In genomic region chr7:152394214-152394613, GRCh38 we compare ENCODE assay signal across 8 cellular contexts. TPM values are rescaled to one million over a fixed set of nuclear protein-coding genes. Genes with fewer than 3 reads are reported as not detected.
A peak's percentile ranks its signal among the peaks of the same experiment; 100 is the strongest.
DNase-seq lines count a peak whose midpoint lies in the region; ATAC-seq, FAIRE-seq and TF ChIP-seq lines count a peak whose summit lies in the region.
"Not testable (repeated sequence)": the region's sequence is repeated elsewhere in the genome, so short reads cannot be mapped to it uniquely, and the experiment has no call there.

No MANE protein-coding gene starts in this region.

- not testable (repeated sequence) for H3K9me3 ChIP-seq in AG04450 (ENCODE audit: control insufficient read depth, insufficient read depth, low read length); Peyer's patch; astrocyte (ENCODE audit: insufficient read depth, low read depth, low read length); iPS DF 6.9 (ENCODE audit: control insufficient read depth, insufficient read depth, low read length)

- CTCF ChIA-PET in AG04450 (lab: Charles Lee) = interaction anchor here (0.6 to 1.6 kb wide), 13 partner anchors 11 to 366 kb away, joined by 3 to 10 read pairs (median 3); no protein-coding TSS in a partner anchor

- H3K27me3 Mint-ChIP-seq in GM23338 (ENCODE audit: insufficient read depth, low read depth, poor library complexity); astrocyte (ENCODE audit: low read depth, unreplicated experiment); naive thymus-derived CD8-positive, alpha-beta T cell: not testable (repeated sequence)

- H3K36me3 ChIP-seq in GM23338 (ENCODE audit: insufficient read depth); Peyer's patch; astrocyte (ENCODE audit: insufficient read depth, low read length); iPS DF 6.9 (ENCODE audit: control insufficient read depth, insufficient read depth, low read length): not testable (repeated sequence)

- H3K27me3 ChIP-seq in AG04450 (ENCODE audit: control insufficient read depth, insufficient read depth, low read length); GM23338 (ENCODE audit: insufficient read depth); Peyer's patch; astrocyte (ENCODE audit: insufficient read depth, low read length); iPS DF 6.9 (ENCODE audit: control insufficient read depth, insufficient read depth, low read length): not testable (repeated sequence)

- peaks cover 98% of the 10 kb centered on the region for H3K79me2 ChIP-seq in GM23338 (replicated peaks; ENCODE audit: insufficient read depth)
- peaks cover 96% of the 10 kb centered on the region for H3K79me2 ChIP-seq in astrocyte (ENCODE audit: insufficient read depth, low read length)

- not testable (repeated sequence) for H3K9me2 ChIP-seq in GM23338 (ENCODE audit: insufficient read depth)

- H3K4me3 ChIP-seq in AG04450 (ENCODE audit: low read depth, low read length); GM23338; Peyer's patch; astrocyte (ENCODE audit: insufficient read depth, low read depth, low read length); iPS DF 6.9 (ENCODE audit: low read length): not testable (repeated sequence)

- TF ChIP-seq POLR2A in Peyer's patch (IDR thresholded peaks at IDR 0.05) = not testable (repeated sequence)

- 100% methylated on average over 1 of the region's 3 CpGs for WGBS in iPS DF 6.9 (ENCODE audit: insufficient coverage, insufficient read length)

- not testable (repeated sequence) for H3K27ac ChIP-seq in AG04450 (ENCODE audit: low read depth, low read length); GM23338 (ENCODE audit: low read depth); Peyer's patch; astrocyte (ENCODE audit: low read depth, low read length); iPS DF 6.9 (ENCODE audit: low read length)

- not testable (repeated sequence) for H3F3A ChIP-seq in GM23338 (replicated peaks; ENCODE audit: low read depth)

- not testable (repeated sequence) for H2AFZ ChIP-seq in GM23338; astrocyte (ENCODE audit: low read depth, low read length)

- not testable (repeated sequence) for H3K4me2 ChIP-seq in GM23338; astrocyte (ENCODE audit: low read length)

- H3K4me3 Mint-ChIP-seq in GM23338; astrocyte (ENCODE audit: unreplicated experiment): not testable (repeated sequence)
- peak overlapping the region in 4 of 10 donors; percentile 5 to 34 (median 14) for H3K4me3 Mint-ChIP-seq in naive thymus-derived CD8-positive, alpha-beta T cell

- not testable (repeated sequence) for H3K36me3 Mint-ChIP-seq in GM23338 (ENCODE audit: low read depth); astrocyte (ENCODE audit: low read depth, unreplicated experiment); naive thymus-derived CD8-positive, alpha-beta T cell

- H3K9me3 Mint-ChIP-seq in GM23338; astrocyte (ENCODE audit: unreplicated experiment); naive thymus-derived CD8-positive, alpha-beta T cell: not testable (repeated sequence)

- not testable (repeated sequence) for H3K4me1 ChIP-seq in GM23338 (ENCODE audit: insufficient read depth); astrocyte (ENCODE audit: insufficient read depth, low read length); iPS DF 6.9 (ENCODE audit: control insufficient read depth, insufficient read depth, low read length)
- peaks cover 0 to 17% (median 0%) of the 10 kb centered on the region in 4 donors for H3K4me1 ChIP-seq in Peyer's patch

- not testable (repeated sequence) for DNase-seq in AG04450 (ENCODE audit: low read depth, low spot score); Peyer's patch; naive thymus-derived CD8-positive, alpha-beta T cell; stimulated activated naive CD8-positive, alpha-beta T cell treated with anti-CD3 and anti-CD28 coated beads, Interleukin-15, Interleukin-2, amounts not matched to agents 100 U/mL and 50 U/mL, for 24 hours
- DNase-seq in GM23338 (ENCODE audit: low spot score) (peak; percentile 86), astrocyte (ENCODE audit: low read depth) (peak; percentile 35), iPS DF 6.9 (ENCODE audit: low read depth, low spot score) (peak; percentile 16)

- FAIRE-seq in astrocyte (lab: Jason Lieb, UNC) = peak; percentile 20

- peak; percentile 57 for TF ChIP-seq CTCF in AG04450 (IDR thresholded peaks at IDR 0.05; ENCODE audit: low read depth, low read length)
- TF ChIP-seq CTCF in GM23338 (conservative IDR thresholded peaks at IDR 0.05; ENCODE audit: low read depth in 2 of 2) = peak; percentile 47 to 63
- TF ChIP-seq CTCF in Peyer's patch (IDR thresholded peaks at IDR 0.05) = peak in 4 of 6 experiments; percentile 15 to 37 (median 36)
- peak; percentile 48 for TF ChIP-seq CTCF in astrocyte (IDR thresholded peaks at IDR 0.05; ENCODE audit: insufficient read depth, low read depth, low read length)

- ATAC-seq in GM23338 (peak; percentile 92), esophagus mucosa (peak; percentile 74)
- peak; percentile 52 to 56 for ATAC-seq in naive thymus-derived CD8-positive, alpha-beta T cell
- ATAC-seq in stimulated activated naive CD8-positive, alpha-beta T cell treated with anti-CD3 and anti-CD28 coated beads, Interleukin-15, Interleukin-2, amounts not matched to agents 100 U/mL and 50 U/mL, for 24 hours = peak; percentile 45

- peak overlapping the region; percentile 34; the same call in 1 of the 2 replicates for H3K27ac Mint-ChIP-seq in GM23338
- peak overlapping the region; percentile 26 for H3K27ac Mint-ChIP-seq in astrocyte (ENCODE audit: unreplicated experiment)
- H3K27ac Mint-ChIP-seq in naive thymus-derived CD8-positive, alpha-beta T cell = peak overlapping the region in 7 of 10 donors; percentile 0 to 22 (median 7)

- not testable (repeated sequence) for H3K9ac ChIP-seq in astrocyte (ENCODE audit: low read length)

- peaks cover 20% of the 10 kb centered on the region for H3K4me1 Mint-ChIP-seq in GM23338
- peaks cover 11% of the 10 kb centered on the region for H3K4me1 Mint-ChIP-seq in astrocyte (ENCODE audit: low read depth, unreplicated experiment)
- peaks cover 33 to 80% (median 69%) of the 10 kb centered on the region in 4 donors for H3K4me1 Mint-ChIP-seq in naive thymus-derived CD8-positive, alpha-beta T cell

- not testable (repeated sequence) for H4K20me1 ChIP-seq in GM23338 (replicated peaks; ENCODE audit: insufficient read depth)
- peaks cover 87% of the 10 kb centered on the region for H4K20me1 ChIP-seq in astrocyte (ENCODE audit: insufficient read depth, low read length)

- POLR2A ChIA-PET in AG04450 (lab: Yijun Ruan, JAX); naive thymus-derived CD8-positive, alpha-beta T cell (lab: Charles Lee): not testable (repeated sequence)

RNA-seq across cellular contexts. Expression of gene KMT2C, which starts 41.6 kb away (rescaled TPM):
- polyA plus RNA-seq in AG04450 (2011; rRNA removed) (14.5 and 16.7 TPM in 2 replicates), GM23338 (2016; fragmentation: Nextera tagmentation; extraction: Ambion mirVana) (9.1 and 11.4 TPM in 2 replicates)
- 66.9 and 78.8 TPM in 2 replicates for polyA minus RNA-seq in AG04450 (2011; rRNA and poly(A)+ RNA removed)
- 29.9 and 39.0 TPM in 2 replicates for total RNA-seq in GM23338 (2014; rRNA removed; shearing (Covaris generic))
- total RNA-seq in Peyer's patch (100 to 1,000 TPM in 3 of 4 donors, 10 to 100 TPM in 1; 84.2 to 185 (median 111) TPM), astrocyte (54.1 and 59.0 TPM in 2 replicates), esophagus mucosa (48.2 TPM)
- total RNA-seq in naive thymus-derived CD8-positive, alpha-beta T cell = 100 to 1,000 TPM in 1 of 2 experiments, 10 to 100 TPM in 1; 91.8 to 111 TPM
- 10 to 100 TPM in 2 of 3 donors, 1 to 10 TPM in 1; 6.7 to 20.9 (median 10.7) TPM for polyA plus RNA-seq in naive thymus-derived CD8-positive, alpha-beta T cell
